8 cellular contexts compared by ENCODE assay signal in the genomic region with DNA sequence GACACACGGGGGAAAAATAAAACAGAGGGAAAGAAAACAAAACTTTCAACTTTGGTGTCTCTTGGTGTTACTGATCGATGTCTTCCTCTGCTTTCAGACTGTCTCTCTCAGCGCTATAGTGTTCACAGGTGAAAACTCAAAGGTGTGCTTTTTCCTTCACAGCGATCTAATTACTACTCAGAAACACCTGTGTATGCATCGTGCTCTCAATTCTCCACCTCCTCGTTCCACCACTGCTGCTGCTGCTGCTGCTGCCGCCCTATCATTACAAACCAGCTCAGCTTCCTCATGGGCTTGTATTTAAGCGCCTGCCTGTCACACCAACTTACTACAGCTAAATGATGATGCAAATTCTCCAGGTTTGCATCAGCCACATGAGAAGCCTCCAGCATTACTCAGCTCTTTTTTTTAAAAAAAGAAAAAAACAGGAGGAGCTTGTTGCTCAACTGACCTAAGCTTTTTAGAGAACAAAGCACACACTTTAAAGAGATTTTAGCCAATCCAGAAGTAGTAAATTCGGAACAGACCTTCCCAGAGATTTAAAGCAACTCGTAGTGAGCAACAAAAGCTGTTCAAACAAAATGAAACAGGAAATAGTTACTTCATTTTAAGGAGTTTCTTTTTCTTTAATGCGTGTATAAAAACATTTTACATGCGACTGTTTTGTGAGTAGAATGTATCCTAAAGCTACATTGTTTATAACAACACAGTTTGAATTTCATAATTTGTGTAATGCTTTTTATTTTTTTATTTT. TPM values are rescaled to one million over a fixed set of nuclear protein-coding genes. Genes with fewer than 3 reads are reported as not detected.
A peak's percentile ranks its signal among the peaks of the same experiment; 100 is the strongest.
DNase-seq lines count a peak whose midpoint lies in the region; ATAC-seq, FAIRE-seq and TF ChIP-seq lines count a peak whose summit lies in the region.

Gene SLC7A11 (minus strand): TSS at position 274 of the 754 bp plus-strand sequence. CDS start 280 bp downstream, outside the sequence.

- peak within 1 kb of the TSS; percentile 74; the same call in 1 of the 2 replicates for H3K27ac ChIP-seq in MM.1S (ENCODE audit: low read length)
- peak within 1 kb of the TSS; percentile 83 for H3K27ac ChIP-seq in GM12878 (ENCODE audit: control insufficient read depth, insufficient read depth)

- SMC1A ChIA-PET in GM12878 (lab: Charles Lee; ENCODE audit: uncharacterized antibody, unreplicated experiment) = interaction anchor here (0.7 to 5.8 kb wide), 27 partner anchors 9 to 436 kb away, joined by 3 to 47 read pairs (median 5); no protein-coding TSS in a partner anchor

- peak; percentile 99 for FAIRE-seq in GM12878 (lab: Jason Lieb, UNC)

- peak; percentile 97 for TF ChIP-seq POLR2A in GM12878 (IDR thresholded peaks at IDR 0.05; ENCODE audit: low read depth, low read length)

- RAD21 ChIA-PET in GM12878 (lab: Charles Lee; ENCODE audit: unreplicated experiment) = interaction anchor here (0.8 to 6.8 kb wide), 23 partner anchors 11 to 711 kb away, joined by 3 to 56 read pairs (median 5); no protein-coding TSS in a partner anchor

- TF ChIP-seq EP300 in GM12878 (IDR thresholded peaks at IDR 0.05; ENCODE audit: borderline replicate concordance in 1 of 2, control insufficient read depth in 1 of 2, low read depth in 2 of 2, low read length in 2 of 2) = peak; percentile 42 to 68; a peak in 2 of 4 replicates

- no peaks in the 10 kb centered on the region for H3K9me3 ChIP-seq in MM.1S (replicated peaks; ENCODE audit: insufficient read depth, low read length)
- H3K9me3 ChIP-seq in GM12878 (replicated peaks; ENCODE audit: control insufficient read depth, insufficient read depth, low read length) = no peaks in the 10 kb centered on the region

- BruUV-seq in GM12878 (replicated peaks; lab: Mats Ljungman, UMichigan) = TSS peak; percentile 99

- TF ChIP-seq CTCF in HFF-Myc (IDR thresholded peaks at IDR 0.05; ENCODE audit: low read depth, low read length, missing control alignments) = no peak
- TF ChIP-seq CTCF in MM.1S (IDR thresholded peaks at IDR 0.05; ENCODE audit: low read length) = no peak
- TF ChIP-seq CTCF in GM12878 (IDR thresholded peaks at IDR 0.05 in 2 of 3, conservative IDR thresholded peaks at IDR 0.05 in 1 of 3; ENCODE audit: control insufficient read depth in 2 of 3, extremely low read depth in 1 of 3, insufficient read depth in 1 of 3, low read depth in 3 of 3, low read length in 3 of 3) = no peak

- DNase-seq in NCI-H1694 treated with DMSO at 0.1 percent for 48 hours (lab: John Stamatoyannopoulos, UW) (peak; percentile 46), NCI-H1694 (lab: John Stamatoyannopoulos, UW) (no peak), HFF-Myc (ENCODE audit: extremely low read depth, low read depth) (peak; percentile 95), MM.1S (peak; percentile 98), SIG-M5 (lab: John Stamatoyannopoulos, UW) (peak; percentile 98), GM12878 (ENCODE audit: low read depth, low spot score) (peak; percentile 93), iPS DF 19.7 (ENCODE audit: low read depth, low spot score) (peak; percentile 94), skeletal muscle cell (ENCODE audit: low read depth) (peak; percentile 98)

- H3K36me3 ChIP-seq in MM.1S (replicated peaks; ENCODE audit: insufficient read depth, low read length) = no peaks in the 10 kb centered on the region
- H3K36me3 ChIP-seq in GM12878 (ENCODE audit: control insufficient read depth in 2 of 2, insufficient read depth in 2 of 2, low read length in 1 of 2) = no peaks in the 10 kb centered on the region

- in situ Hi-C loops in GM12878 (cut with MboI) = no loop called here

- POLR2A ChIA-PET in GM12878 (lab: Charles Lee) = interaction anchor here (0.5 to 3.8 kb wide), 15 partner anchors 11 to 429 kb away, joined by 3 to 24 read pairs (median 6); no protein-coding TSS in a partner anchor

- no peaks in the 10 kb centered on the region for H3K4me1 ChIP-seq in MM.1S (ENCODE audit: low read length)
- H3K4me1 ChIP-seq in GM12878 (ENCODE audit: control insufficient read depth, insufficient read depth, low read length) = no peaks in the 10 kb centered on the region

- intact Hi-C loops in GM12878 (cut with micrococcal nuclease; ENCODE audit: unreplicated experiment) = loop anchor here (1.0 to 10.0 kb wide), 6 partner anchors 52 to 433 kb away; no protein-coding TSS in a partner anchor

- H3K27me3 ChIP-seq in MM.1S (replicated peaks; ENCODE audit: insufficient read depth, low read length) = no peaks in the 10 kb centered on the region
- no peaks in the 10 kb centered on the region for H3K27me3 ChIP-seq in GM12878 (replicated peaks in 1 of 2; ENCODE audit: control insufficient read depth in 2 of 2, insufficient read depth in 2 of 2, low read length in 1 of 2)

- CTCF ChIA-PET in GM12878 (lab: Yijun Ruan, JAX) = interaction anchor here (0.7 to 3.5 kb wide), 9 partner anchors 9 to 435 kb away, joined by 3 to 21 read pairs (median 4); no protein-coding TSS in a partner anchor

- peak within 1 kb of the TSS; percentile 82 for H3K4me2 ChIP-seq in MM.1S (ENCODE audit: low read depth, low read length)
- H3K4me2 ChIP-seq in GM12878 (ENCODE audit: control insufficient read depth, insufficient read depth) = peak within 1 kb of the TSS; percentile 65

- no peaks in the 10 kb centered on the region for H3K9me2 ChIP-seq in MM.1S (replicated peaks; ENCODE audit: insufficient read depth, low read length)

- TF ChIP-seq RAD21 in GM12878 (IDR thresholded peaks at IDR 0.05; ENCODE audit: insufficient read depth, low read depth, low read length) = no peak

- H3K4me3 ChIP-seq in HFF-Myc (replicated peaks; ENCODE audit: low read depth, low read length) (peak within 1 kb of the TSS; percentile 61), MM.1S (ENCODE audit: low read length) (peak within 1 kb of the TSS; percentile 58), GM12878 (peak within 1 kb of the TSS; percentile 81), skeletal muscle cell (ENCODE audit: low read depth, low read length) (peak within 1 kb of the TSS; percentile 65)

- peak within 1 kb of the TSS; percentile 55; the same call in 1 of the 2 replicates for H3K9ac ChIP-seq in MM.1S (ENCODE audit: low read length)
- peak within 1 kb of the TSS; percentile 77 for H3K9ac ChIP-seq in GM12878 (ENCODE audit: control insufficient read depth, insufficient read depth, low read length)

- H3K79me2 ChIP-seq in MM.1S (ENCODE audit: low read length) (0 out of 2 replicates have a peak, but pooled peaks cover 4% of the 10 kb centered on the region), GM12878 (ENCODE audit: control insufficient read depth, insufficient read depth, low read length) (peaks cover 35% of the 10 kb centered on the region)

- 5% methylated on average over 12 of the region's 12 CpGs for WGBS in GM12878 (ENCODE audit: insufficient coverage, insufficient replicate concordance, low lambda C conversion rate, missing lambda C conversion rate)

- peak; percentile 90 for ATAC-seq in GM12878

- no peaks in the 10 kb centered on the region for H4K20me1 ChIP-seq in MM.1S (ENCODE audit: insufficient read depth, low read length)
- no peaks in the 10 kb centered on the region for H4K20me1 ChIP-seq in GM12878 (ENCODE audit: control insufficient read depth, insufficient read depth)

- H2AFZ ChIP-seq in MM.1S (ENCODE audit: low read length) (peak within 1 kb of the TSS; percentile 73), GM12878 (ENCODE audit: control insufficient read depth, low read depth, low read length) (peak within 1 kb of the TSS; percentile 75)

- peaks cover 13% of the 10 kb centered on the region for H3F3A ChIP-seq in MM.1S (ENCODE audit: insufficient read depth, low read length)

TF ChIP-seq in GM12878, 131 proteins besides CTCF, POLR2A, EP300 and RAD21 (continues in another document):
- TF ChIP-seq RFX5 (IDR thresholded peaks at IDR 0.05; ENCODE audit: low read depth, low read length) (no peak), TCF3 (IDR thresholded peaks at IDR 0.05; ENCODE audit: borderline replicate concordance, insufficient read depth, low read depth, low read length) (peak; percentile 59; the same call in 1 of the 2 replicates)

RNA-seq across cellular contexts. Expression of gene SLC7A11, which starts in this region (rescaled TPM):
- total RNA-seq in GM12878 (2013; cell fraction: nucleolus; rRNA removed) = 62.0 and 64.1 TPM in 2 replicates
- total RNA-seq in GM12878 (2014; rRNA removed) (5.9 and 7.4 TPM in 2 replicates), GM12878 (2014; rRNA removed; fragmentation: Illumina TruSeq; extraction: Trizol) (7.0 and 7.6 TPM in 2 replicates), GM12878 (2021) (3.6 and 4.0 TPM in 2 replicates)
- 2.2 TPM for polyA plus RNA-seq in GM12878 (2011; ENCODE audit: low read depth)
- polyA plus RNA-seq in GM12878 (2011; rRNA removed) (9.8 and 18.1 TPM in 2 replicates), GM12878 (2014; fragmentation: Illumina TruSeq; extraction: Trizol) (5.7 and 8.0 TPM in 2 replicates), GM12878 (2014; fragmentation: Nextera tagmentation; extraction: Ambion mirVana) (1 to 10 TPM; 1.6 to 2.2 TPM), GM12878 (2014; rRNA removed) (2.4 and 3.4 TPM in 2 replicates), GM12878 (2016; fragmentation: Nextera tagmentation; extraction: Ambion mirVana) (1 to 10 TPM; 1.8 to 2.2 TPM)
- polyA plus RNA-seq in GM12878 (2011; cell fraction: cytosol; rRNA removed) = 2.5 and 4.2 TPM in 2 replicates
- polyA plus RNA-seq in GM12878 (2011; cell fraction: nucleus; rRNA removed) = 9.5 and 9.8 TPM in 2 replicates
- 3.6 TPM in 2 replicates for polyA plus RNA-seq in GM12878 (2012)
- 14.2 and 17.4 TPM in 2 replicates for polyA minus RNA-seq in GM12878 (2011; rRNA and poly(A)+ RNA removed)
- polyA minus RNA-seq in GM12878 (2011; cell fraction: cytosol; rRNA and poly(A)+ RNA removed) = 4.3 and 6.9 TPM in 2 replicates
- polyA minus RNA-seq in GM12878 (2011; cell fraction: nucleus; rRNA and poly(A)+ RNA removed) = 12.0 and 13.6 TPM in 2 replicates
